1 cellular context compared by ENCODE assay signal in the genomic region with DNA sequence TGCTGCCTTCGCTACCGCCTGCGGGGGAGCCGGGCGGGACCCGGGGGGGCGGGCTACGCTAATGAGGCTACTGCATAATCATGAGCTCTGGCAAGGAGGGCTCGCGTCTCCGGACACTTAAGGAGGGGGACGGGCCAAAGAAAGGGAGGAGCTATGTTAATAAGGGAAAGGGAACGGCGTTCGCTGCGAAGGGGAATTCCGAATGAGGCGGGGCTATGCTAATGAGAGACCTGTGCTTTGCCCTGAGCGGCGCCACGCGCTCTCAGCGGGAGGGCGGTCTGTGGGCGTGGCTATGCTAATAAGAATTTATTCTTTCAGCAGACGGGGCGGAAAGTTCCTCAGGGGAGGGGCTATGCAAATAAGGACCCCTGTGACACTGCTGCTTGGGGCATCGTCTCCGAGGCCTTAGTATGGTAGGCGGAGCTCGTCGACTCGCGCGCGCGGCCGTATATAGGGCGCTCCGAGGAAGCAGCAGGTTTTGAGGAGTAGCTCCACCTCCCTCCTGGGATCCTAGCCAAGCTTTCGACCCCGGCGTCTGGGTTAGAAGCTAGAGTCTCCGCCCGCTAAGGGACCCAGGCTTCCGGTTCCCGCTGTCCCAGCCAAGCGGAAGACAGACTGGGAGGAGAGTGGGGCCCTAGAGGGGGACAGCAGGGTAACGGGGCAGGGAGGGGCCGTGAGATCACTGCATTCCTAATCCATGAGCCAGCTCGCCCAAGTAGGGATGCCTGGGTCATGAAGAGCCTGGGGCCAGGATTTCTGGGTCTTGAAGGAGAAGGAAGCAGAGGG.
TF ChIP-seq lines count a peak whose summit lies in the region.

A gene (minus strand): TSS at position 31 of the 786 bp plus-strand sequence. CDS start 45 bp downstream, outside the sequence.

TF ChIP-seq in HepG2, 621 proteins besides CTCF, POLR2A, EP300 and RAD21 (continued from another document):
- TF ChIP-seq, protein P1, sequence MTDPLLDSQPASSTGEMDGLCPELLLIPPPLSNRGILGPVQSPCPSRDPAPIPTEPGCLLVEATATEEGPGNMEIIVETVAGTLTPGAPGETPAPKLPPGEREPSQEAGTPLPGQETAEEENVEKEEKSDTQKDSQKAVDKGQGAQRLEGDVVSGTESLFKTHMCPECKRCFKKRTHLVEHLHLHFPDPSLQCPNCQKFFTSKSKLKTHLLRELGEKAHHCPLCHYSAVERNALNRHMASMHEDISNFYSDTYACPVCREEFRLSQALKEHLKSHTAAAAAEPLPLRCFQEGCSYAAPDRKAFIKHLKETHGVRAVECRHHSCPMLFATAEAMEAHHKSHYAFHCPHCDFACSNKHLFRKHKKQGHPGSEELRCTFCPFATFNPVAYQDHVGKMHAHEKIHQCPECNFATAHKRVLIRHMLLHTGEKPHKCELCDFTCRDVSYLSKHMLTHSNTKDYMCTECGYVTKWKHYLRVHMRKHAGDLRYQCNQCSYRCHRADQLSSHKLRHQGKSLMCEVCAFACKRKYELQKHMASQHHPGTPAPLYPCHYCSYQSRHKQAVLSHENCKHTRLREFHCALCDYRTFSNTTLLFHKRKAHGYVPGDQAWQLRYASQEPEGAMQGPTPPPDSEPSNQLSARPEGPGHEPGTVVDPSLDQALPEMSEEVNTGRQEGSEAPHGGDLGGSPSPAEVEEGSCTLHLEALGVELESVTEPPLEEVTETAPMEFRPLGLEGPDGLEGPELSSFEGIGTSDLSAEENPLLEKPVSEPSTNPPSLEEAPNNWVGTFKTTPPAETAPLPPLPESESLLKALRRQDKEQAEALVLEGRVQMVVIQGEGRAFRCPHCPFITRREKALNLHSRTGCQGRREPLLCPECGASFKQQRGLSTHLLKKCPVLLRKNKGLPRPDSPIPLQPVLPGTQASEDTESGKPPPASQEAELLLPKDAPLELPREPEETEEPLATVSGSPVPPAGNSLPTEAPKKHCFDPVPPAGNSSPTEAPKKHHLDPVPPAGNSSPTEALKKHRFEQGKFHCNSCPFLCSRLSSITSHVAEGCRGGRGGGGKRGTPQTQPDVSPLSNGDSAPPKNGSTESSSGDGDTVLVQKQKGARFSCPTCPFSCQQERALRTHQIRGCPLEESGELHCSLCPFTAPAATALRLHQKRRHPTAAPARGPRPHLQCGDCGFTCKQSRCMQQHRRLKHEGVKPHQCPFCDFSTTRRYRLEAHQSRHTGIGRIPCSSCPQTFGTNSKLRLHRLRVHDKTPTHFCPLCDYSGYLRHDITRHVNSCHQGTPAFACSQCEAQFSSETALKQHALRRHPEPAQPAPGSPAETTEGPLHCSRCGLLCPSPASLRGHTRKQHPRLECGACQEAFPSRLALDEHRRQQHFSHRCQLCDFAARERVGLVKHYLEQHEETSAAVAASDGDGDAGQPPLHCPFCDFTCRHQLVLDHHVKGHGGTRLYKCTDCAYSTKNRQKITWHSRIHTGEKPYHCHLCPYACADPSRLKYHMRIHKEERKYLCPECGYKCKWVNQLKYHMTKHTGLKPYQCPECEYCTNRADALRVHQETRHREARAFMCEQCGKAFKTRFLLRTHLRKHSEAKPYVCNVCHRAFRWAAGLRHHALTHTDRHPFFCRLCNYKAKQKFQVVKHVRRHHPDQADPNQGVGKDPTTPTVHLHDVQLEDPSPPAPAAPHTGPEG (CRISPR knock-in tag; IDR thresholded peaks at IDR 0.05), result no peak
- TF ChIP-seq NR2F6 (IDR thresholded peaks at IDR 0.05) (0 out of 2 replicates have a peak, but pooled peaks have one; percentile 18), NR2F6 (CRISPR knock-in tag; IDR thresholded peaks at IDR 0.05) (peak; percentile 51; the same call in 1 of the 2 replicates), SIX4 (CRISPR knock-in tag; IDR thresholded peaks at IDR 0.05) (0 out of 2 replicates have a peak, but pooled peaks have one; percentile 34), MED8 (CRISPR knock-in tag; IDR thresholded peaks at IDR 0.05; ENCODE audit: insufficient replicate concordance) (no peak), POGZ (CRISPR knock-in tag; IDR thresholded peaks at IDR 0.05) (0 out of 2 replicates have a peak, but pooled peaks have one; percentile 37), RFX5 (IDR thresholded peaks at IDR 0.05; ENCODE audit: low read depth, low read length) (peak; percentile 31), MBNL3 (CRISPR knock-in tag; conservative IDR thresholded peaks at IDR 0.05) (no peak), ELF3 (CRISPR knock-in tag; IDR thresholded peaks at IDR 0.05) (peak; percentile 79), ZNF33B (CRISPR knock-in tag; IDR thresholded peaks at IDR 0.05) (0 out of 2 replicates have a peak, but pooled peaks have one; percentile 48), ZNF460 (CRISPR knock-in tag; IDR thresholded peaks at IDR 0.05; ENCODE audit: borderline replicate concordance) (no peak), CBX5 (CRISPR knock-in tag; IDR thresholded peaks at IDR 0.05; ENCODE audit: borderline replicate concordance) (peak; percentile 77; the same call in 1 of the 2 replicates), RXRB (CRISPR knock-in tag; IDR thresholded peaks at IDR 0.05; ENCODE audit: borderline replicate concordance) (peak; percentile 78)
- TF ChIP-seq, protein P2, sequence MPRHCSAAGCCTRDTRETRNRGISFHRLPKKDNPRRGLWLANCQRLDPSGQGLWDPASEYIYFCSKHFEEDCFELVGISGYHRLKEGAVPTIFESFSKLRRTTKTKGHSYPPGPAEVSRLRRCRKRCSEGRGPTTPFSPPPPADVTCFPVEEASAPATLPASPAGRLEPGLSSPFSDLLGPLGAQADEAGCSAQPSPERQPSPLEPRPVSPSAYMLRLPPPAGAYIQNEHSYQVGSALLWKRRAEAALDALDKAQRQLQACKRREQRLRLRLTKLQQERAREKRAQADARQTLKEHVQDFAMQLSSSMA (CRISPR knock-in tag; IDR thresholded peaks at IDR 0.05), result 0 out of 2 replicates have a peak, but pooled peaks have one; percentile 56
- TF ChIP-seq, protein P3, sequence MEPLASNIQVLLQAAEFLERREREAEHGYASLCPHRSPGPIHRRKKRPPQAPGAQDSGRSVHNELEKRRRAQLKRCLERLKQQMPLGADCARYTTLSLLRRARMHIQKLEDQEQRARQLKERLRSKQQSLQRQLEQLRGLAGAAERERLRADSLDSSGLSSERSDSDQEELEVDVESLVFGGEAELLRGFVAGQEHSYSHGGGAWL (CRISPR knock-in tag; IDR thresholded peaks at IDR 0.05), result peak; percentile 11; the same call in 1 of the 2 replicates
